Comparison of ENCODE assay signal across 20 cellular contexts in the genomic region with DNA sequence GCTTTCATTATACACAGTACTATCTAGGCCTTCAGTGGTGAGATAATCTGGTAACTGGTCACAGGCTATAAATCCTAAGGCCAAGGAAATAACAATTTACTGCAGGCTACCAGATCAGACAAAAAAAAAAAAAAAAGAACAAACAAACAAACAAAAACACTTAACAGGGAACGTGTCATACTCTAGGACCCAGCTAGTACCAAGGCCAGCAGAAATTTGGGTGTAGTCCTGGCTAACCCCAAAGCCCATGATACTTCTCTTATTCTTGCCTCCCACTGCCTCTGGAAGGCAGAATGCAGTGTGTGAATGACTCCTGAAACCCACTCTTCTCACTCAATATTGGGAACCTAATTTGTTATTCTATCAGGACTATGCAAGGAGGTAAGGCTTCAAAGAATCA. TPM values are rescaled to one million over a fixed set of nuclear protein-coding genes. Genes with fewer than 3 reads are reported as not detected.
A peak's percentile ranks its signal among the peaks of the same experiment; 100 is the strongest.
DNase-seq lines count a peak whose midpoint lies in the region; ATAC-seq and TF ChIP-seq lines count a peak whose summit lies in the region.
"Had no signal": no experiment of that assay in that cellular context is flagged by ENCODE, and none has a peak within 500 bp of the region (broad histone marks: within the 10 kb centered on the region; RNA-seq: fewer than 3 reads in every experiment).

No MANE protein-coding gene starts in this region.

- no peaks in the 10 kb centered on the region for H4K20me1 ChIP-seq in BLaER1 treated with 17β-estradiol and CSF1 and Interleukin-3, amounts not matched to agents 10 nM and 100 nM
- H4K20me1 ChIP-seq in MM.1S (ENCODE audit: insufficient read depth, low read length): no peaks in the 10 kb centered on the region

- H3K27ac Mint-ChIP-seq in stimulated activated memory B cell treated with anti-CD40 and anti-IgM and Interleukin-4, amounts not matched to agents 10 μg/mL and 1 μg/mL and 100 μg/mL, for 72 hours: no peak overlapping the region

- no peaks in the 10 kb centered on the region for H3K36me3 ChIP-seq in BLaER1 treated with 17β-estradiol and CSF1 and Interleukin-3, amounts not matched to agents 10 nM and 100 nM
- no peaks in the 10 kb centered on the region for H3K36me3 ChIP-seq in MM.1S (replicated peaks; ENCODE audit: insufficient read depth, low read length)
- H3K36me3 ChIP-seq: SJSA1 had no signal

- DNase-seq in MM.1S (no peak), left kidney (ENCODE audit: low read depth, low spot score) (peak; percentile 15), sciatic nerve (ENCODE audit: low spot score) (no peak)
- DNase-seq: EL; GF-D8; GM23248; HCEC 1CT; KG1; NCI-H1105; NCI-H1694; NK-92 treated with Interleukin-12 subunit alpha and Interleukin-12 subunit beta, amount 100 ng/mL, for 24 hours; T-helper 1 cell had no signal

- no peak overlapping the region for H3K4me3 ChIP-seq in BLaER1 treated with 17β-estradiol and CSF1 and Interleukin-3, amounts not matched to agents 10 nM and 100 nM
- no peak overlapping the region for H3K4me3 ChIP-seq in MM.1S (ENCODE audit: low read length)
- H3K4me3 ChIP-seq: GM23248, SJSA1 had no signal

- peaks cover 9 to 45% (median 17%) of the 10 kb centered on the region in 10 experiments; a peak in 18 of 20 replicates for H3K4me1 ChIP-seq in BLaER1 treated with 17β-estradiol and CSF1 and Interleukin-3, amounts not matched to agents 10 nM and 100 nM
- peaks cover 12% of the 10 kb centered on the region for H3K4me1 ChIP-seq in MM.1S (ENCODE audit: low read length)
- H3K4me1 ChIP-seq: SJSA1 had no signal

- no peaks in the 10 kb centered on the region for H3K36me3 Mint-ChIP-seq in stimulated activated memory B cell treated with anti-CD40 and anti-IgM and Interleukin-4, amounts not matched to agents 10 μg/mL and 1 μg/mL and 100 μg/mL, for 72 hours
- H3K36me3 Mint-ChIP-seq: CD14-positive monocyte had no signal

- no peaks in the 10 kb centered on the region for H3K79me2 ChIP-seq in MM.1S (ENCODE audit: low read length)

- no peak for TF ChIP-seq CTCF in MM.1S (IDR thresholded peaks at IDR 0.05; ENCODE audit: low read length)

- H3K4me1 Mint-ChIP-seq in stimulated activated memory B cell treated with anti-CD40 and anti-IgM and Interleukin-4, amounts not matched to agents 10 μg/mL and 1 μg/mL and 100 μg/mL, for 72 hours: peaks cover 5% of the 10 kb centered on the region

- no peak overlapping the region for H3K9ac ChIP-seq in BLaER1 treated with 17β-estradiol and CSF1 and Interleukin-3, amounts not matched to agents 10 nM and 100 nM
- H3K9ac ChIP-seq in MM.1S (ENCODE audit: low read length): no peak overlapping the region
- H3K9ac ChIP-seq: GM23248 had no signal

- no peaks in the 10 kb centered on the region for H3F3A ChIP-seq in MM.1S (ENCODE audit: insufficient read depth, low read length)

- H3K9me2 ChIP-seq in MM.1S (replicated peaks; ENCODE audit: insufficient read depth, low read length): no peaks in the 10 kb centered on the region

- no peak overlapping the region for H2AFZ ChIP-seq in MM.1S (ENCODE audit: low read length)
- H2AFZ ChIP-seq: GM23248 had no signal

- peaks cover 11% of the 10 kb centered on the region for H3K27me3 Mint-ChIP-seq in stimulated activated memory B cell treated with anti-CD40 and anti-IgM and Interleukin-4, amounts not matched to agents 10 μg/mL and 1 μg/mL and 100 μg/mL, for 72 hours

- no peaks in the 10 kb centered on the region for H3K9me3 Mint-ChIP-seq in stimulated activated memory B cell treated with anti-CD40 and anti-IgM and Interleukin-4, amounts not matched to agents 10 μg/mL and 1 μg/mL and 100 μg/mL, for 72 hours
- H3K9me3 Mint-ChIP-seq: CD14-positive monocyte had no signal

- intact Hi-C loops in sciatic nerve (cut with DNase I): no loop called here

- H3K4me2 ChIP-seq in BLaER1 treated with 17β-estradiol and CSF1 and Interleukin-3, amounts not matched to agents 10 nM and 100 nM: peak overlapping the region in 6 of 11 experiments; percentile 27 to 68 (median 56); a peak in 8 of 22 replicates
- 0 out of 2 replicates have a peak overlapping the region, but pooled peaks have one; percentile 21 for H3K4me2 ChIP-seq in MM.1S (ENCODE audit: low read depth, low read length)

- peak overlapping the region in 1 of 11 experiments; percentile 41; a peak in 1 of 22 replicates for H3K27ac ChIP-seq in BLaER1 treated with 17β-estradiol and CSF1 and Interleukin-3, amounts not matched to agents 10 nM and 100 nM
- H3K27ac ChIP-seq in MM.1S (ENCODE audit: low read length): no peak overlapping the region
- H3K27ac ChIP-seq: GM23248, SJSA1 had no signal

- ATAC-seq in sciatic nerve (peak; percentile 46), HG03565 (IDR thresholded peaks at IDR 0.05; ENCODE audit: unreplicated experiment) (no peak), GM19035 (IDR thresholded peaks at IDR 0.05; ENCODE audit: unreplicated experiment) (no peak)
- no peak for ATAC-seq in stimulated activated memory B cell treated with anti-CD40 and anti-IgM and Interleukin-4, amounts not matched to agents 10 μg/mL and 1 μg/mL and 100 μg/mL, for 72 hours
- ATAC-seq: Panc1 had no signal

- no peaks in the 10 kb centered on the region for H3K27me3 ChIP-seq in BLaER1 treated with 17β-estradiol and CSF1 and Interleukin-3, amounts not matched to agents 10 nM and 100 nM
- H3K27me3 ChIP-seq in MM.1S (replicated peaks; ENCODE audit: insufficient read depth, low read length): no peaks in the 10 kb centered on the region
- H3K27me3 ChIP-seq: SJSA1 had no signal

- no peaks in the 10 kb centered on the region for H3K9me3 ChIP-seq in BLaER1 treated with 17β-estradiol and CSF1 and Interleukin-3, amounts not matched to agents 10 nM and 100 nM (replicated peaks in 1 of 11)
- H3K9me3 ChIP-seq in MM.1S (replicated peaks; ENCODE audit: insufficient read depth, low read length): no peaks in the 10 kb centered on the region
- H3K9me3 ChIP-seq: SJSA1 had no signal

- H3K4me3 Mint-ChIP-seq in stimulated activated memory B cell treated with anti-CD40 and anti-IgM and Interleukin-4, amounts not matched to agents 10 μg/mL and 1 μg/mL and 100 μg/mL, for 72 hours: no peak overlapping the region
- H3K4me3 Mint-ChIP-seq: CD14-positive monocyte had no signal

RNA-seq across cellular contexts. Expression of a gene that starts 53.7 kb away (rescaled TPM):
- total RNA-seq in sciatic nerve: 25.1 TPM
- total RNA-seq: GM23248, NCI-H460, SJSA1 had no signal
